Comparison of ENCODE assay signal across 19 cellular contexts in genomic region chr6:7189101-7189721, GRCh38.
A peak's percentile ranks its signal among the peaks of the same experiment; 100 is the strongest.
DNase-seq lines count a peak whose midpoint lies in the region; ATAC-seq and TF ChIP-seq lines count a peak whose summit lies in the region.
"Had no signal": no experiment of that assay in that cellular context is flagged by ENCODE, and none has a peak within 500 bp of the region (broad histone marks: within the 10 kb centered on the region; RNA-seq: fewer than 3 reads in every experiment).

No MANE protein-coding gene starts in this region.

- no peak overlapping the region for H2BK120ac ChIP-seq in neuronal stem cell (ENCODE audit: low read depth, low read length)

- no peak overlapping the region for H4K91ac ChIP-seq in neuronal stem cell (ENCODE audit: low read depth, low read length, poor library complexity)

- H3K27ac Mint-ChIP-seq in CD14-positive monocyte (peak overlapping the region; percentile 93 to 98 (median 97)), T-cell (peak overlapping the region in 1 of 2 donors; percentile 48)
- H3K27ac Mint-ChIP-seq: HFFc6; T-helper 1 cell treated with Interleukin-12 subunit alpha and Interleukin-12 subunit beta and Interleukin-4 antibody, amounts not matched to agents 30 μg/mL and 1 μg/mL, for 36 hours had no signal

- H3K9ac ChIP-seq in neuronal stem cell (ENCODE audit: low read depth, low read length, poor library complexity) = peak overlapping the region; percentile 55

- no peak overlapping the region for H2BK12ac ChIP-seq in neuronal stem cell (ENCODE audit: low read length)

- H3K36me3 Mint-ChIP-seq in CD14-positive monocyte (peaks cover 85 to 88% of the 10 kb centered on the region in 2 donors), T-cell (peaks cover 66% of the 10 kb centered on the region)

- no peaks in the 10 kb centered on the region for H3K79me1 ChIP-seq in neuronal stem cell (ENCODE audit: low read depth, low read length)

- POLR2A ChIA-PET in T-cell (lab: Charles Lee) = no interaction called here

- peak overlapping the region; percentile 31 for H3K18ac ChIP-seq in neuronal stem cell (ENCODE audit: low read length)

- CTCF ChIA-PET in T-cell (lab: Charles Lee) = no interaction called here

- H3K27me3 Mint-ChIP-seq in CD14-positive monocyte (ENCODE audit: low read depth in 3 of 3) = no peaks in the 10 kb centered on the region
- no peaks in the 10 kb centered on the region for H3K27me3 Mint-ChIP-seq in T-cell
- H3K27me3 Mint-ChIP-seq: activated naive CD4-positive, alpha-beta T cell treated with anti-CD3 and anti-CD28 coated beads, Interleukin-2, amount 50 U/mL, for 24 hours; CD4-positive, alpha-beta T cell had no signal

- no peak for DNase-seq in CD14-positive monocyte (ENCODE audit: low spot score)
- peak; percentile 41 for DNase-seq in NCI-H2029 treated with DMSO at 0.1 percent for 48 hours (lab: John Stamatoyannopoulos, UW)
- no peak for DNase-seq in cardiac muscle cell (ENCODE audit: low read depth in 1 of 2, low spot score in 1 of 2)
- no peak for DNase-seq in neuronal stem cell (ENCODE audit: low spot score)
- DNase-seq in RKO (ENCODE audit: low spot score) = no peak
- DNase-seq in T-cell = no peak
- DNase-seq: activated CD4-positive, alpha-beta T cell treated with anti-CD3 and anti-CD28 coated beads, Interleukin-2, amount 50 U/mL, for 1 hour; activated T-cell treated with anti-CD3 and anti-CD28 coated beads, Interleukin-2, amount 50 U/mL, for 4 hours; CD4-positive, alpha-beta T cell; colonic mucosa; HFFc6; Kasumi-1; NCI-H1105; NCI-H526 treated with DMSO at 0.1 percent for 48 hours; stimulated activated CD4-positive, alpha-beta T cell treated with anti-CD3 and anti-CD28 coated beads, Interleukin-2, amount 100 ng/mL, for 48 hours had no signal

- H3K27ac ChIP-seq in cardiac muscle cell (peak overlapping the region; percentile 23), neuronal stem cell (replicated peaks; ENCODE audit: low read length) (no peak overlapping the region)
- H3K27ac ChIP-seq: colonic mucosa had no signal

- H3K9me3 Mint-ChIP-seq in CD14-positive monocyte (no peaks in the 10 kb centered on the region), T-cell (no peaks in the 10 kb centered on the region)
- H3K9me3 Mint-ChIP-seq: activated naive CD4-positive, alpha-beta T cell treated with anti-CD3 and anti-CD28 coated beads, Interleukin-2, amount 50 U/mL, for 24 hours; activated T-cell treated with anti-CD3 and anti-CD28 coated beads, Interleukin-2, amount 50 U/mL, for 4 hours; CD4-positive, alpha-beta T cell; HFFc6; T-helper 1 cell treated with Interleukin-12 subunit alpha and Interleukin-12 subunit beta and Interleukin-4 antibody, amounts not matched to agents 30 μg/mL and 1 μg/mL, for 36 hours had no signal

- H2AK5ac ChIP-seq in neuronal stem cell (ENCODE audit: low read depth, low read length) = no peak overlapping the region

- no peak for TF ChIP-seq CTCF in CD14-positive monocyte (IDR thresholded peaks at IDR 0.05)
- TF ChIP-seq CTCF in cardiac muscle cell (IDR thresholded peaks at IDR 0.05; ENCODE audit: low read depth, low read length) = no peak

- H3K4me3 ChIP-seq in cardiac muscle cell = no peak overlapping the region
- H3K4me3 ChIP-seq in neuronal stem cell (ENCODE audit: low read length in 2 of 2) = no peak overlapping the region
- H3K4me3 ChIP-seq: colonic mucosa had no signal

- H3K4ac ChIP-seq in neuronal stem cell (ENCODE audit: low read length) = no peak overlapping the region

- peak overlapping the region; percentile 76 for H3K14ac ChIP-seq in neuronal stem cell (ENCODE audit: low read length)

- H2BK5ac ChIP-seq in neuronal stem cell (ENCODE audit: low read length) = no peak overlapping the region

- WGBS in neuronal stem cell (ENCODE audit: extremely low coverage in 2 of 2, insufficient read length in 2 of 2, insufficient replicate concordance in 1 of 2), 2 donors = no CpG with 5 or more reads among the region's 9 CpGs

- no peak overlapping the region for H3K4me2 ChIP-seq in neuronal stem cell (ENCODE audit: insufficient read depth, low read length, poor library complexity, severe bottlenecking)

- H3K4me1 ChIP-seq in cardiac muscle cell (ENCODE audit: low read depth) (no peaks in the 10 kb centered on the region), neuronal stem cell (ENCODE audit: control insufficient read depth in 2 of 2, insufficient read depth in 1 of 2, low read depth in 1 of 2, low read length in 2 of 2) (no peaks in the 10 kb centered on the region)

- ATAC-seq in GM18873 (IDR thresholded peaks at IDR 0.05; ENCODE audit: low FRiP score, unreplicated experiment) (no peak), GM18868 (IDR thresholded peaks at IDR 0.05; ENCODE audit: unreplicated experiment) (no peak), T-cell (replicated peaks in 1 of 4) (no peak)
- ATAC-seq: activated T-cell treated with anti-CD3 and anti-CD28 coated beads, Interleukin-2, amount 50 U/mL, for 4 hours had no signal

- H4K8ac ChIP-seq in neuronal stem cell (ENCODE audit: low read depth, low read length) = no peak overlapping the region

- H2BK15ac ChIP-seq in neuronal stem cell (ENCODE audit: low read length) = no peak overlapping the region

- H3K27me3 ChIP-seq in cardiac muscle cell (no peaks in the 10 kb centered on the region), neuronal stem cell (ENCODE audit: control insufficient read depth in 3 of 3, insufficient read depth in 3 of 3, low read depth in 1 of 3, low read length in 3 of 3) (no peaks in the 10 kb centered on the region)
- H3K27me3 ChIP-seq: colonic mucosa had no signal

- peaks cover 39% of the 10 kb centered on the region for H3K4me1 Mint-ChIP-seq in CD14-positive monocyte
- H3K4me1 Mint-ChIP-seq in T-cell = peaks cover 9 to 14% (median 11%) of the 10 kb centered on the region in 3 donors

- no peak overlapping the region for H3K4me3 Mint-ChIP-seq in CD14-positive monocyte
- H3K4me3 Mint-ChIP-seq in T-cell = no peak overlapping the region
- H3K4me3 Mint-ChIP-seq: activated naive CD4-positive, alpha-beta T cell treated with anti-CD3 and anti-CD28 coated beads, Interleukin-2, amount 50 U/mL, for 24 hours; activated T-cell treated with anti-CD3 and anti-CD28 coated beads, Interleukin-2, amount 50 U/mL, for 4 hours; CD4-positive, alpha-beta T cell; HFFc6; T-helper 1 cell treated with Interleukin-12 subunit alpha and Interleukin-12 subunit beta and Interleukin-4 antibody, amounts not matched to agents 30 μg/mL and 1 μg/mL, for 36 hours had no signal

- peak overlapping the region; percentile 44 for H3K23ac ChIP-seq in neuronal stem cell (ENCODE audit: low read depth, low read length, poor library complexity)

- no peak overlapping the region for H2AFZ ChIP-seq in neuronal stem cell (ENCODE audit: low read length)

- H3K36me3 ChIP-seq in cardiac muscle cell (peaks cover 36% of the 10 kb centered on the region), neuronal stem cell (replicated peaks in 1 of 2; ENCODE audit: control insufficient read depth in 2 of 2, insufficient read depth in 2 of 2, low read length in 2 of 2) (peaks cover 5 to 84% of the 10 kb centered on the region in 2 donors)

- intact Hi-C loops in CD14-positive monocyte (cut with micrococcal nuclease) = loop anchor here (2.0 to 10.0 kb wide), 3 partner anchors 44 to 84 kb away; partner anchors contain the start of gene RREB1 (in 1 of the 2)

- H3K9me3 ChIP-seq in cardiac muscle cell (ENCODE audit: low read depth) (no peaks in the 10 kb centered on the region), neuronal stem cell (replicated peaks in 1 of 2; ENCODE audit: control insufficient read depth in 2 of 2, insufficient read depth in 1 of 2, low read depth in 1 of 2, low read length in 2 of 2) (no peaks in the 10 kb centered on the region)
- H3K9me3 ChIP-seq: colonic mucosa had no signal
